Comparison of ENCODE assay signal across 1 cellular context in the genomic region with DNA sequence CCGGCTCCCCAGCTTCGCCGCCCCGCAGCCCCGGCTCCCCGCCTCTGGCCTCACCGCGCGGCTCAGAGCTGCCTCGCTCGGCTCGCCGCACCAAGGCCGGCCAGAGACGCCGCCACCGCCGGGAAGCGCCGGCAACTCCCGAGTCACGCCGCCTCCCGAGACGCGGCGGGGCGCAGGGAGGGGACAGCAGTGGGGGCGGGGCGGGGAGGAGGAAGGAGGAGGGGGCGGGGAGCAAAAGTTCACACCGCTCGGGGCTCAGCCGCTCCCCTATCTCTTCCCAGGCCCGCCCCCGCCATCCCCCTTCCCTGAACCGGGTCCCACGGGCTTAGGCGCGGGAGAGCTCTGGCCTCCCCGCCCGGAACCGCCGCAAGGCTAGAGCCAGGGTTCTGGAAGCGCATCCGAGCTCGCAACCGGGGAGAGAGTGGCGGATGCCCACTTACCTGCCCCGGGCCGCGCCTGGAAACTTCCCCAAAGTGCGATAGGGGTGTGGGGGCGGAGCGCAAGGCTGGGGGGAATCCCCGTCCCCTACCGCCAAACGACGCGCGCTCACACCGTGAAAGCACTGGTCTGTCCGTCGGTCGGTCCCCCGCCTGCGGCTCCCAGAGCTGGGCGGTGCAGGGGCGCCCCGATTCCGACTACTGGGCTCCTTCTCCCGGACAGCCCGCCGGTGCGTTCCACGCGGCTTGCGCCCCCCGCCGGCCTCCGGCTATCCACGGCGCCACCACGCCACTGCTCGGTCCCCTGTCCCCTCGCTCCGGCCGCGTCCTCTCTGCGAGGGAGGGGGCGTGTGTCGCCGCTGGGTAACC.
TF ChIP-seq lines count a peak whose summit lies in the region.

No MANE protein-coding gene starts in this region.

TF ChIP-seq in liver, 16 proteins besides CTCF, POLR2A, EP300 and RAD21 (continued from another document):
- TF ChIP-seq, protein P1, sequence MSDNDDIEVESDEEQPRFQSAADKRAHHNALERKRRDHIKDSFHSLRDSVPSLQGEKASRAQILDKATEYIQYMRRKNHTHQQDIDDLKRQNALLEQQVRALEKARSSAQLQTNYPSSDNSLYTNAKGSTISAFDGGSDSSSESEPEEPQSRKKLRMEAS (IDR thresholded peaks at IDR 0.05) = no peak
- TF ChIP-seq SP1 (IDR thresholded peaks at IDR 0.05) = no peak
TF ChIP-seq in liver: peak in this region for 0.
